11 cellular contexts compared by ENCODE assay signal in the genomic region with DNA sequence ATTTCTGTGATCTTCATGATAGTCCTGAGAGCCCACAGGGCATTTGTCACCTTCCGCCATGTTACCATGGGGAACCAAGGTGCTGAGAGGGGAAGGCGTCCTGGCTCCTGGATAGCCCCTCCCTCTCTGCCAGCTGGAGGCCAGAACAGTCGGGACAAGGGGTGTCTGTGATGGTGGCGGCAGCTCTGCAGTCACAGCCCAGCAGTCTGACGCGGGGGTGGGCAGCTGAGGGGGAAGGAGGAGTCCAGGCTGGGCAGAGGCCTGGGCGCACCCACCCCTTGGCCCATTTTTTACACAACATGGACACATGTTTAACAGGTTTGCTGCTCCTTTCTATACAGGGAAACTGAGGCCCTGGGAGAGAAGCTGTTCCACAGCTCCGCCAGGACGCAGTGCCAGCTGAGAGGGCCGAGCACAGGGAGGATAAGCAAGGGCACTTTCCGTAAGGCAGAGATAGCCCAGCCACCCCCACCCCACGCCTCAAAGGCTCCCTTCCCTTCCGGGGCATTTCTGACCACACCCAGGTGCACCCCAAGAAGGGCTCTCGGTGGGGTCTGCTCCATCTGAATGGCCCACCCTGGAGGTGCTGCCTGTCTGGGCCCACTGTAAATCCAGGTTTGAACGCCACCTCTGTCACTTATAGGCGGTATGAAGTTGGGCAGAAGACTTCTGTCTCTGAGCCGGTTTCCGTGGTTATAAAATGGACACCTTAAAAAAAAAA. TPM values are rescaled to one million over a fixed set of nuclear protein-coding genes. Genes with fewer than 3 reads are reported as not detected.
A peak's percentile ranks its signal among the peaks of the same experiment; 100 is the strongest.
DNase-seq lines count a peak whose midpoint lies in the region; ATAC-seq and TF ChIP-seq lines count a peak whose summit lies in the region.
"Had no signal": no experiment of that assay in that cellular context is flagged by ENCODE, and none has a peak within 500 bp of the region (broad histone marks: within the 10 kb centered on the region; RNA-seq: fewer than 3 reads in every experiment).

No MANE protein-coding gene starts in this region.

- H3K36me3 ChIP-seq in body of pancreas (replicated peaks in 1 of 2; ENCODE audit: insufficient read depth in 1 of 2, low read depth in 2 of 2) (no peaks in the 10 kb centered on the region), tibial nerve (peaks cover 0 to 40% (median 0%) of the 10 kb centered on the region in 3 donors), adrenal gland (replicated peaks in 1 of 2) (peaks cover 0 to 19% of the 10 kb centered on the region in 2 donors)

- no peaks in the 10 kb centered on the region for H3K27me3 Mint-ChIP-seq in activated naive CD4-positive, alpha-beta T cell treated with anti-CD3 and anti-CD28 coated beads, Interleukin-2, amount 10 ng/mL, durations not matched to agents 7 days and 5 days
- no peaks in the 10 kb centered on the region for H3K27me3 Mint-ChIP-seq in memory B cell

- 79 to 83% methylated on average over 5 to 18 of the region's 18 CpGs for WGBS in body of pancreas, 2 donors
- WGBS in tibial nerve, 2 donors = 72 to 77% methylated on average over 16 to 17 of the region's 18 CpGs
- 86 to 90% (median 90%) methylated on average over 10 to 18 of the region's 18 CpGs for WGBS in adrenal gland, 4 donors

- peaks cover 93% of the 10 kb centered on the region for H3K4me1 Mint-ChIP-seq in activated naive CD4-positive, alpha-beta T cell treated with anti-CD3 and anti-CD28 coated beads, Interleukin-2, amount 10 ng/mL, durations not matched to agents 7 days and 5 days
- H3K4me1 Mint-ChIP-seq in memory B cell = peaks cover 35% of the 10 kb centered on the region

- TF ChIP-seq POLR2A in body of pancreas (IDR thresholded peaks at IDR 0.05) (no peak), tibial nerve (IDR thresholded peaks at IDR 0.05) (no peak), adrenal gland (IDR thresholded peaks at IDR 0.05) (no peak)

- CTCF ChIA-PET in activated naive CD4-positive, alpha-beta T cell treated with anti-CD3 and anti-CD28 coated beads, Interleukin-2, amount 10 ng/mL, durations not matched to agents 7 days and 5 days (lab: Charles Lee) = interaction anchor here (1.6 kb wide), 1 partner anchor 14 kb away, joined by 3 read pairs; no protein-coding TSS in a partner anchor

- no peak for DNase-seq in activated naive CD4-positive, alpha-beta T cell treated with anti-CD3 and anti-CD28 coated beads, Interleukin-2, amount 10 ng/mL, durations not matched to agents 7 days and 5 days
- no peak for DNase-seq in activated naive CD4-positive, alpha-beta T cell treated with anti-CD3 and anti-CD28 coated beads, Interleukin-2, amount 50 U/mL, for 16 hours
- DNase-seq in body of pancreas (no peak), memory B cell (ENCODE audit: low spot score in 2 of 2) (no peak), tibial nerve (ENCODE audit: low spot score in 2 of 2) (no peak), adrenal gland (no peak)
- DNase-seq in NK-92 treated with Interleukin-12 subunit alpha and Interleukin-12 subunit beta, amount 100 ng/mL, for 24 hours (lab: John Stamatoyannopoulos, UW) = no peak
- DNase-seq: activated CD4-positive, alpha-beta T cell treated with anti-CD3 and anti-CD28 coated beads for 1 hour; AML-193 had no signal

- intact Hi-C loops in body of pancreas (cut with DNase I) (no loop called here), adrenal gland (cut with DNase I) (no loop called here)

- peak overlapping the region; percentile 43 for H3K4me3 Mint-ChIP-seq in activated naive CD4-positive, alpha-beta T cell treated with anti-CD3 and anti-CD28 coated beads, Interleukin-2, amount 10 ng/mL, durations not matched to agents 7 days and 5 days
- peak overlapping the region; percentile 53 for H3K4me3 Mint-ChIP-seq in memory B cell

- H3K36me3 Mint-ChIP-seq in activated naive CD4-positive, alpha-beta T cell treated with anti-CD3 and anti-CD28 coated beads, Interleukin-2, amount 10 ng/mL, durations not matched to agents 7 days and 5 days = peaks cover 47% of the 10 kb centered on the region
- H3K36me3 Mint-ChIP-seq in memory B cell = peaks cover 16% of the 10 kb centered on the region

- TF ChIP-seq CTCF in body of pancreas (IDR thresholded peaks at IDR 0.05) = no peak
- no peak for TF ChIP-seq CTCF in tibial nerve (IDR thresholded peaks at IDR 0.05)
- TF ChIP-seq CTCF in adrenal gland (IDR thresholded peaks at IDR 0.05) = no peak

- H3K27me3 ChIP-seq in body of pancreas (no peaks in the 10 kb centered on the region), tibial nerve (no peaks in the 10 kb centered on the region), adrenal gland (no peaks in the 10 kb centered on the region)

- H3K9me3 ChIP-seq in body of pancreas (no peaks in the 10 kb centered on the region), tibial nerve (no peaks in the 10 kb centered on the region), adrenal gland (replicated peaks in 1 of 3) (no peaks in the 10 kb centered on the region)

- peak overlapping the region; percentile 93 for H3K27ac Mint-ChIP-seq in activated naive CD4-positive, alpha-beta T cell treated with anti-CD3 and anti-CD28 coated beads, Interleukin-2, amount 10 ng/mL, durations not matched to agents 7 days and 5 days
- H3K27ac Mint-ChIP-seq in memory B cell = peak overlapping the region; percentile 95

- no peak overlapping the region for H3K4me3 ChIP-seq in body of pancreas
- H3K4me3 ChIP-seq in tibial nerve = no peak overlapping the region
- H3K4me3 ChIP-seq in adrenal gland = no peak overlapping the region

- H3K27ac ChIP-seq in body of pancreas (peak overlapping the region in 3 of 4 donors; percentile 17 to 45 (median 26)), tibial nerve (peak overlapping the region; percentile 42 to 80 (median 66)), adrenal gland (peak overlapping the region in 1 of 5 donors; percentile 29)

- no peaks in the 10 kb centered on the region for H3K9me3 Mint-ChIP-seq in activated naive CD4-positive, alpha-beta T cell treated with anti-CD3 and anti-CD28 coated beads, Interleukin-2, amount 10 ng/mL, durations not matched to agents 7 days and 5 days
- no peaks in the 10 kb centered on the region for H3K9me3 Mint-ChIP-seq in memory B cell

- H3K4me1 ChIP-seq in body of pancreas (peaks cover 12% of the 10 kb centered on the region), tibial nerve (peaks cover 0 to 56% (median 25%) of the 10 kb centered on the region in 4 donors), adrenal gland (replicated peaks in 1 of 2) (peaks cover 0 to 5% of the 10 kb centered on the region in 2 donors)

- ATAC-seq in body of pancreas (no peak), memory B cell (ENCODE audit: low read depth) (no peak), HG03135 (IDR thresholded peaks at IDR 0.05; ENCODE audit: unreplicated experiment) (no peak)

- no peak for TF ChIP-seq EP300 in tibial nerve (IDR thresholded peaks at IDR 0.05)

RNA-seq across cellular contexts. Expression of gene LRRC8A, which starts 17.1 kb away (rescaled TPM):
- total RNA-seq in body of pancreas = 10 to 100 TPM; 21.0 to 23.7 TPM
- total RNA-seq in tibial nerve = 10 to 100 TPM; 65.1 to 94.7 (median 81.1) TPM
- 10 to 100 TPM; 29.6 to 88.3 (median 42.8) TPM for total RNA-seq in adrenal gland
- polyA plus RNA-seq in adrenal gland = 10 to 100 TPM in 2 of 3 donors, 1 to 10 TPM in 1; 9.0 to 15.7 (median 13.0) TPM

RNA-seq across cellular contexts. Expression of gene KYAT1, which starts 17.3 kb away (rescaled TPM):
- total RNA-seq in body of pancreas = 1 to 10 TPM; 2.6 to 4.3 TPM
- total RNA-seq in tibial nerve = 1 to 10 TPM; 7.4 to 9.0 (median 8.6) TPM
- total RNA-seq in adrenal gland = 10 to 100 TPM in 1 of 8 donors, 1 to 10 TPM in 7; 3.5 to 10.3 (median 8.3) TPM
- 1 to 10 TPM; 3.5 to 9.6 (median 5.8) TPM for polyA plus RNA-seq in adrenal gland

RNA-seq across cellular contexts. Expression of gene PHYHD1, which starts 21.8 kb away (rescaled TPM):
- 10 to 100 TPM; 48.8 to 65.3 TPM for total RNA-seq in body of pancreas
- total RNA-seq in tibial nerve = 10 to 100 TPM; 37.8 to 55.3 (median 45.8) TPM
- 10 to 100 TPM; 10.5 to 56.5 (median 30.9) TPM for total RNA-seq in adrenal gland
- polyA plus RNA-seq in adrenal gland = 10 to 100 TPM in 2 of 3 donors, 1 to 10 TPM in 1; 9.1 to 86.6 (median 64.9) TPM
- total RNA-seq: HT-29 had no signal

RNA-seq across cellular contexts. Expression of gene DOLK, which starts 48.4 kb away (rescaled TPM):
- total RNA-seq in body of pancreas (10 to 100 TPM in 1 of 2 donors, 1 to 10 TPM in 1; 8.0 to 12.2 TPM), tibial nerve (10 to 100 TPM in 3 of 4 donors, 1 to 10 TPM in 1; 9.4 to 13.1 (median 12.3) TPM), adrenal gland (10 to 100 TPM; 19.6 to 42.3 (median 29.9) TPM)
- 10 to 100 TPM in 2 of 3 donors, 1 to 10 TPM in 1; 4.6 to 25.3 (median 10.3) TPM for polyA plus RNA-seq in adrenal gland

RNA-seq across cellular contexts. Expression of gene NUP188, which starts 48.5 kb away (rescaled TPM):
- total RNA-seq in body of pancreas = 10 to 100 TPM; 15.2 to 18.9 TPM
- 10 to 100 TPM; 22.9 to 76.5 (median 43.5) TPM for total RNA-seq in tibial nerve
- 100 to 1,000 TPM in 1 of 8 donors, 10 to 100 TPM in 7; 20.2 to 122 (median 44.4) TPM for total RNA-seq in adrenal gland
- polyA plus RNA-seq in adrenal gland = 10 to 100 TPM; 26.4 to 32.0 (median 26.4) TPM
